In genomic region chr15:88904257-88904807, GRCh38 we compare ENCODE assay signal across 9 cellular contexts. TPM values are rescaled to one million over a fixed set of nuclear protein-coding genes. Genes with fewer than 3 reads are reported as not detected.
DNase-seq lines count a peak whose midpoint lies in the region; ATAC-seq and TF ChIP-seq lines count a peak whose summit lies in the region.
"Had no signal": no experiment of that assay in that cellular context is flagged by ENCODE, and none has a peak within 500 bp of the region (broad histone marks: within the 10 kb centered on the region; RNA-seq: fewer than 3 reads in every experiment).

No MANE protein-coding gene starts in this region.

- H3K27me3 Mint-ChIP-seq in activated naive CD8-positive, alpha-beta T cell treated with anti-CD3 and anti-CD28 coated beads for 36 hours: no peaks in the 10 kb centered on the region

- no peaks in the 10 kb centered on the region for H3K9me3 ChIP-seq in breast epithelium

- H3K27ac Mint-ChIP-seq in activated naive CD8-positive, alpha-beta T cell treated with anti-CD3 and anti-CD28 coated beads for 36 hours: peak overlapping the region; percentile 70

- H3K36me3 Mint-ChIP-seq in activated naive CD8-positive, alpha-beta T cell treated with anti-CD3 and anti-CD28 coated beads for 36 hours: peaks cover 4% of the 10 kb centered on the region

- no peaks in the 10 kb centered on the region for H3K36me3 ChIP-seq in breast epithelium

- H3K27ac ChIP-seq in C4-2B: no peak overlapping the region
- H3K27ac ChIP-seq in breast epithelium: peak overlapping the region in 1 of 2 donors; percentile 48

- ATAC-seq in GM19023 (IDR thresholded peaks at IDR 0.05; ENCODE audit: unreplicated experiment): peak; percentile 32
- ATAC-seq in HG03039 (IDR thresholded peaks at IDR 0.05; ENCODE audit: unreplicated experiment): peak; percentile 12

- H3K9me3 Mint-ChIP-seq in activated naive CD8-positive, alpha-beta T cell treated with anti-CD3 and anti-CD28 coated beads for 36 hours: no peaks in the 10 kb centered on the region

- TF ChIP-seq CTCF in C4-2B (conservative IDR thresholded peaks at IDR 0.05): 0 out of 2 replicates have a peak, but pooled peaks have one; percentile 44
- no peak for TF ChIP-seq CTCF in breast epithelium (IDR thresholded peaks at IDR 0.05)

- intact Hi-C loops in breast epithelium (cut with DNase I; ENCODE audit: low total_unique reads): loop anchor here (10.0 kb wide), 1 partner anchor 260 kb away; no protein-coding TSS in a partner anchor

- no peak overlapping the region for H3K4me3 Mint-ChIP-seq in activated naive CD8-positive, alpha-beta T cell treated with anti-CD3 and anti-CD28 coated beads for 36 hours

- H3K4me1 Mint-ChIP-seq in activated naive CD8-positive, alpha-beta T cell treated with anti-CD3 and anti-CD28 coated beads for 36 hours: peaks cover 25% of the 10 kb centered on the region

- TF ChIP-seq POLR2A in breast epithelium (IDR thresholded peaks at IDR 0.05): no peak

- H3K27me3 ChIP-seq in breast epithelium: no peaks in the 10 kb centered on the region

- peak overlapping the region in 1 of 3 donors; percentile 2 for H3K4me3 ChIP-seq in breast epithelium

- H3K4me1 ChIP-seq in breast epithelium: peaks cover 0 to 15% of the 10 kb centered on the region in 2 donors

- DNase-seq in activated naive CD8-positive, alpha-beta T cell treated with anti-CD3 and anti-CD28 coated beads for 36 hours: no peak
- DNase-seq in H4 (ENCODE audit: low spot score) (no peak), NCI-H748 (lab: John Stamatoyannopoulos, UW; ENCODE audit: unreplicated experiment) (no peak), breast epithelium (ENCODE audit: low spot score in 2 of 2) (no peak)
- no peak for DNase-seq in effector CD8-positive, alpha-beta T cell (lab: John Stamatoyannopoulos, UW)
- DNase-seq: NCI-H524 treated with DMSO at 0.1 percent for 48 hours had no signal

RNA-seq across cellular contexts. Expression of gene MFGE8, which starts 8.8 kb away (rescaled TPM):
- 10 to 100 TPM; 33.1 to 37.8 TPM for total RNA-seq in activated naive CD8-positive, alpha-beta T cell treated with anti-CD3 and anti-CD28 coated beads for 36 hours
- total RNA-seq in H4 (2014; rRNA removed; shearing (Covaris generic)): 30.5 and 40.0 TPM in 2 replicates
- 100 to 1,000 TPM; 226 to 457 (median 311) TPM for total RNA-seq in breast epithelium

RNA-seq across cellular contexts. Expression of gene HAPLN3, which starts 9.0 kb away (rescaled TPM):
- 10 to 100 TPM; 82.6 to 83.2 TPM for total RNA-seq in activated naive CD8-positive, alpha-beta T cell treated with anti-CD3 and anti-CD28 coated beads for 36 hours
- 10.9 and 12.6 TPM in 2 replicates for total RNA-seq in H4 (2014; rRNA removed; shearing (Covaris generic))
- 10 to 100 TPM in 2 of 3 donors, 1 to 10 TPM in 1; 3.4 to 24.6 (median 11.1) TPM for total RNA-seq in breast epithelium
